11 cellular contexts compared by ENCODE assay signal in genomic region chr10:7406712-7407333, GRCh38. TPM values are rescaled to one million over a fixed set of nuclear protein-coding genes. Genes with fewer than 3 reads are reported as not detected.
DNase-seq lines count a peak whose midpoint lies in the region; ATAC-seq and TF ChIP-seq lines count a peak whose summit lies in the region.
"Had no signal": no experiment of that assay in that cellular context is flagged by ENCODE, and none has a peak within 500 bp of the region (broad histone marks: within the 10 kb centered on the region; RNA-seq: fewer than 3 reads in every experiment).

No MANE protein-coding gene starts in this region.

- TF ChIP-seq POLR2A in NB4 (IDR thresholded peaks at IDR 0.05; ENCODE audit: extremely low read depth, insufficient read length) (no peak), esophagus squamous epithelium (IDR thresholded peaks at IDR 0.05) (no peak)

- peaks cover 0 to 37% (median 13%) of the 10 kb centered on the region in 11 experiments; a peak in 10 of 22 replicates for H4K20me1 ChIP-seq in BLaER1 treated with 17β-estradiol and CSF1 and Interleukin-3, amounts not matched to agents 10 nM and 100 nM

- 73 to 80% methylated on average over 4 to 6 of the region's 14 CpGs for WGBS in esophagus squamous epithelium, 2 donors

- H3K4me3 ChIP-seq in BLaER1 treated with 17β-estradiol and CSF1 and Interleukin-3, amounts not matched to agents 10 nM and 100 nM, result peak overlapping the region in 4 of 10 experiments; percentile 82 to 94 (median 92); a peak in 6 of 20 replicates
- H3K4me3 ChIP-seq in NB4 (ENCODE audit: low read depth, low read length) (peak overlapping the region; percentile 25), esophagus squamous epithelium (peak overlapping the region in 3 of 4 donors; percentile 62 to 72 (median 65)), neutrophil (ENCODE audit: low read depth in 1 of 2, low read length in 1 of 2) (peak overlapping the region; percentile 63 to 69)
- H3K4me3 ChIP-seq: SJSA1 had no signal

- DNase-seq in NB4 (ENCODE audit: low read depth) (peak; percentile 43), esophagus squamous epithelium (lab: John Stamatoyannopoulos, UW) (no peak), NCI-H345 (lab: John Stamatoyannopoulos, UW) (no peak), ACHN (no peak), GM03348 (ENCODE audit: low spot score) (no peak)
- DNase-seq: DMS 273 treated with DMSO at 0.1 percent for 48 hours had no signal

- peak overlapping the region in 3 of 11 experiments; percentile 21 to 97 (median 94); a peak in 6 of 22 replicates for H3K9ac ChIP-seq in BLaER1 treated with 17β-estradiol and CSF1 and Interleukin-3, amounts not matched to agents 10 nM and 100 nM

- peaks cover 0 to 42% (median 35%) of the 10 kb centered on the region in 11 experiments; a peak in 15 of 22 replicates for H3K36me3 ChIP-seq in BLaER1 treated with 17β-estradiol and CSF1 and Interleukin-3, amounts not matched to agents 10 nM and 100 nM
- H3K36me3 ChIP-seq in esophagus squamous epithelium (no peaks in the 10 kb centered on the region), neutrophil (no peaks in the 10 kb centered on the region)
- H3K36me3 ChIP-seq: SJSA1 had no signal

- peak overlapping the region in 8 of 11 experiments; percentile 90 to 97 (median 92); a peak in 13 of 22 replicates for H3K27ac ChIP-seq in BLaER1 treated with 17β-estradiol and CSF1 and Interleukin-3, amounts not matched to agents 10 nM and 100 nM
- H3K27ac ChIP-seq in esophagus squamous epithelium, result peak overlapping the region; percentile 56 to 83 (median 74)
- no peak overlapping the region for H3K27ac ChIP-seq in neutrophil
- H3K27ac ChIP-seq: SJSA1 had no signal

- intact Hi-C loops in esophagus squamous epithelium (cut with DNase I), result loop anchor here (5.0 kb wide), 1 partner anchor 145 kb away; no protein-coding TSS in a partner anchor

- no peak for TF ChIP-seq CTCF in NB4 (IDR thresholded peaks at IDR 0.05; ENCODE audit: low read depth, low read length)
- no peak for TF ChIP-seq CTCF in esophagus squamous epithelium (IDR thresholded peaks at IDR 0.05)
- no peak for TF ChIP-seq CTCF in neutrophil (IDR thresholded peaks at IDR 0.05)

- peaks cover 0 to 13% (median 5%) of the 10 kb centered on the region in 11 experiments; a peak in 8 of 22 replicates for H3K9me3 ChIP-seq in BLaER1 treated with 17β-estradiol and CSF1 and Interleukin-3, amounts not matched to agents 10 nM and 100 nM (replicated peaks in 1 of 11)
- H3K9me3 ChIP-seq in esophagus squamous epithelium, result no peaks in the 10 kb centered on the region
- no peaks in the 10 kb centered on the region for H3K9me3 ChIP-seq in neutrophil

- no peak for ATAC-seq in HG03025 (IDR thresholded peaks at IDR 0.05; ENCODE audit: low FRiP score, unreplicated experiment)
- ATAC-seq: left colon had no signal

- H3K4me1 ChIP-seq in BLaER1 treated with 17β-estradiol and CSF1 and Interleukin-3, amounts not matched to agents 10 nM and 100 nM, result peaks cover 26 to 60% (median 58%) of the 10 kb centered on the region in 10 experiments
- H3K4me1 ChIP-seq in esophagus squamous epithelium, result peaks cover 15 to 53% (median 24%) of the 10 kb centered on the region in 3 donors
- H3K4me1 ChIP-seq in neutrophil (ENCODE audit: control insufficient read depth in 1 of 2, insufficient read depth in 1 of 2, low read depth in 1 of 2, low read length in 1 of 2), result peaks cover 46 to 49% of the 10 kb centered on the region in 2 experiments

- in situ Hi-C loops in ACHN (cut with HindIII; ENCODE audit: low pct_ligation_motif_present, low pct_unique_long_range_greater_than_20kb, low sequenced_read_pairs), result no loop called here

- H3K4me2 ChIP-seq in BLaER1 treated with 17β-estradiol and CSF1 and Interleukin-3, amounts not matched to agents 10 nM and 100 nM, result peak overlapping the region; percentile 84 to 100 (median 97)

- peaks cover 4 to 9% (median 8%) of the 10 kb centered on the region in 11 experiments for H3K27me3 ChIP-seq in BLaER1 treated with 17β-estradiol and CSF1 and Interleukin-3, amounts not matched to agents 10 nM and 100 nM
- peaks cover 0 to 52% (median 6%) of the 10 kb centered on the region in 4 donors for H3K27me3 ChIP-seq in esophagus squamous epithelium
- peaks cover 53% of the 10 kb centered on the region for H3K27me3 ChIP-seq in neutrophil

RNA-seq across cellular contexts. Expression of gene SFMBT2, which starts 4.0 kb away (rescaled TPM):
- 1 to 10 TPM in 3 of 4 donors, under 1 TPM in 1; 0.72 to 5.0 (median 1.4) TPM for total RNA-seq in esophagus squamous epithelium
